In genomic region chr2:67251741-67252140, GRCh38 we compare ENCODE assay signal across 20 cellular contexts.
"Had no signal": no experiment of that assay in that cellular context is flagged by ENCODE, and none has a peak within 500 bp of the region (broad histone marks: within the 10 kb centered on the region; RNA-seq: fewer than 3 reads in every experiment).

No MANE protein-coding gene starts in this region.

- H3K36me3 Mint-ChIP-seq: IgD-negative memory B cell had no signal

- H3K27me3 ChIP-seq: SJSA1 had no signal

- H3K27me3 Mint-ChIP-seq: IgD-negative memory B cell had no signal

- H3K27ac ChIP-seq: KMS-11, SJSA1, SK-N-MC had no signal

- ATAC-seq: K562 had no signal

- H3K4me3 ChIP-seq: K562, SJSA1, SK-N-MC had no signal

- H3K4me3 Mint-ChIP-seq: IgD-negative memory B cell had no signal

- H3K9ac ChIP-seq: KMS-11 had no signal

- H3K27ac Mint-ChIP-seq: IgD-negative memory B cell had no signal

- H3K36me3 ChIP-seq: SJSA1 had no signal

- DNase-seq: Kasumi-1, MM.1S, NCI-H1092 treated with DMSO at 0.1 percent for 48 hours, NCI-H1436, NCI-H187, NCI-H2029, NCI-H2081 treated with DMSO at 0.1 percent for 48 hours, NCI-H2171, NCI-H226, NCI-H446, NCI-H510A, NCI-H524 treated with DMSO at 0.1 percent for 48 hours, Right ventricle myocardium superior, RPMI8226, SIG-M5 had no signal

- H3K4me1 Mint-ChIP-seq: IgD-negative memory B cell had no signal

- H3K9me3 ChIP-seq: SJSA1 had no signal

- H3K4me2 ChIP-seq: KMS-11 had no signal
